ENCODE assay signal across 2 cellular contexts in genomic region chr19:51079486-51080110, GRCh38.
TF ChIP-seq lines count a peak whose summit lies in the region.

No MANE protein-coding gene starts in this region.

TF ChIP-seq in SK-N-SH, 30 proteins besides CTCF, POLR2A, EP300 and RAD21:
- TF ChIP-seq REST (IDR thresholded peaks at IDR 0.05; ENCODE audit: low read depth, low read length) (no peak), NFIC (IDR thresholded peaks at IDR 0.05; ENCODE audit: borderline replicate concordance) (0 out of 2 replicates have a peak, but pooled peaks have one; percentile 20), MAX (IDR thresholded peaks at IDR 0.05; ENCODE audit: low read depth) (no peak), RXRA (IDR thresholded peaks at IDR 0.05; ENCODE audit: borderline replicate concordance, low read depth) (no peak), ZBTB33 (IDR thresholded peaks at IDR 0.05; ENCODE audit: borderline replicate concordance, low read depth) (no peak)

TF ChIP-seq in SK-N-SH treated with all-trans-retinoic acid at 6 μM for 48 hours, 23 proteins besides CTCF, POLR2A, EP300 and RAD21 (continued from another document):
- TF ChIP-seq CSRNP3 (CRISPR knock-in tag; IDR thresholded peaks at IDR 0.05), result no peak
- TF ChIP-seq ZNF70 (CRISPR knock-in tag; IDR thresholded peaks at IDR 0.05), result no peak
- no peak for TF ChIP-seq GLIS3 (CRISPR knock-in tag; IDR thresholded peaks at IDR 0.05)
